In genomic region chr3:25572919-25573385, GRCh38 we compare ENCODE assay signal across 16 cellular contexts.
A peak's percentile ranks its signal among the peaks of the same experiment; 100 is the strongest.
DNase-seq lines count a peak whose midpoint lies in the region; ATAC-seq and TF ChIP-seq lines count a peak whose summit lies in the region.
"Had no signal": no experiment of that assay in that cellular context is flagged by ENCODE, and none has a peak within 500 bp of the region (broad histone marks: within the 10 kb centered on the region; RNA-seq: fewer than 3 reads in every experiment).

No MANE protein-coding gene starts in this region.

- H3K4me3 ChIP-seq in BJ (ENCODE audit: low read depth, low read length), result no peak overlapping the region
- peak overlapping the region; percentile 6; the same call in 1 of the 2 replicates for H3K4me3 ChIP-seq in SJSA1
- no peak overlapping the region for H3K4me3 ChIP-seq in esophagus muscularis mucosa
- H3K4me3 ChIP-seq: SK-N-MC had no signal

- no peak for TF ChIP-seq POLR2A in esophagus muscularis mucosa (IDR thresholded peaks at IDR 0.05; ENCODE audit: low read depth)

- H3K36me3 Mint-ChIP-seq in osteocyte (ENCODE audit: unreplicated experiment), result peaks cover 2% of the 10 kb centered on the region
- H3K36me3 Mint-ChIP-seq: CD4-positive, CD25-positive, alpha-beta regulatory T cell; natural killer cell treated with Interleukin-12 subunit alpha and Interleukin-12 subunit beta and Interleukin-15 and Interleukin-18, amount 100 ng/mL, for 72 hours had no signal

- H3K27ac ChIP-seq in SJSA1 (peak overlapping the region; percentile 86), esophagus muscularis mucosa (replicated peaks in 1 of 4) (peak overlapping the region; percentile 71 to 75 (median 73))
- H3K27ac ChIP-seq: SK-N-MC had no signal

- WGBS in esophagus muscularis mucosa, result 64% methylated on average over 14 of the region's 14 CpGs

- POLR2A ChIA-PET in BJ (lab: Charles Lee), result interaction anchor here (0.6 kb wide), 1 partner anchor 10 kb away, joined by 5 read pairs; no protein-coding TSS in a partner anchor

- ATAC-seq in HG03139 (IDR thresholded peaks at IDR 0.05; ENCODE audit: unreplicated experiment) (no peak), HG02798 (IDR thresholded peaks at IDR 0.05; ENCODE audit: poor library complexity, unreplicated experiment) (no peak)
- ATAC-seq: natural killer cell treated with Interleukin-12 subunit alpha and Interleukin-12 subunit beta and Interleukin-15 and Interleukin-18, amount 100 ng/mL, for 72 hours had no signal

- H3K9me3 ChIP-seq in SJSA1 (replicated peaks) (no peaks in the 10 kb centered on the region), esophagus muscularis mucosa (no peaks in the 10 kb centered on the region)

- no peaks in the 10 kb centered on the region for H3K9me3 Mint-ChIP-seq in osteocyte (ENCODE audit: unreplicated experiment)
- H3K9me3 Mint-ChIP-seq: natural killer cell treated with Interleukin-12 subunit alpha and Interleukin-12 subunit beta and Interleukin-15 and Interleukin-18, amount 100 ng/mL, for 72 hours; stimulated activated naive CD8-positive, alpha-beta T cell treated with anti-CD3 and anti-CD28 coated beads, Interleukin-15, Interleukin-2, amounts not matched to agents 100 ng/mL and 50 ng/mL, for 24 hours had no signal

- H3K4me1 ChIP-seq in SJSA1 (replicated peaks) (peaks cover 36% of the 10 kb centered on the region), esophagus muscularis mucosa (peaks cover 25 to 50% (median 40%) of the 10 kb centered on the region in 4 donors)

- intact Hi-C loops in esophagus muscularis mucosa (cut with DNase I), result no loop called here

- TF ChIP-seq CTCF in BJ (IDR thresholded peaks at IDR 0.05; ENCODE audit: insufficient read depth, low read depth, low read length), result no peak
- no peak for TF ChIP-seq CTCF in esophagus muscularis mucosa (IDR thresholded peaks at IDR 0.05)
- TF ChIP-seq CTCF in osteocyte (IDR thresholded peaks at IDR 0.05), result no peak

- peaks cover 60% of the 10 kb centered on the region for H3K4me1 Mint-ChIP-seq in osteocyte (ENCODE audit: unreplicated experiment)
- H3K4me1 Mint-ChIP-seq: CD4-positive, CD25-positive, alpha-beta regulatory T cell had no signal

- H3K27me3 Mint-ChIP-seq in osteocyte (ENCODE audit: unreplicated experiment), result no peaks in the 10 kb centered on the region
- H3K27me3 Mint-ChIP-seq: CD4-positive, CD25-positive, alpha-beta regulatory T cell had no signal

- CTCF ChIA-PET in BJ (lab: Yijun Ruan, JAX), result interaction anchor here (1.3 to 2.6 kb wide), 4 partner anchors 12 to 132 kb away, joined by 3 to 8 read pairs (median 4); no protein-coding TSS in a partner anchor

- H3K27ac Mint-ChIP-seq in osteocyte (ENCODE audit: unreplicated experiment), result peak overlapping the region; percentile 98
- H3K27ac Mint-ChIP-seq: CD4-positive, CD25-positive, alpha-beta regulatory T cell; natural killer cell treated with Interleukin-12 subunit alpha and Interleukin-12 subunit beta and Interleukin-15 and Interleukin-18, amount 100 ng/mL, for 72 hours; stimulated activated naive CD8-positive, alpha-beta T cell treated with anti-CD3 and anti-CD28 coated beads, Interleukin-15, Interleukin-2, amounts not matched to agents 100 ng/mL and 50 ng/mL, for 24 hours had no signal

- peak; percentile 50 for DNase-seq in BJ (ENCODE audit: low read depth)
- DNase-seq in SJSA1 (ENCODE audit: low read depth in 1 of 2, low spot score in 2 of 2), result peak; percentile 77 to 89
- DNase-seq in esophagus muscularis mucosa (ENCODE audit: extremely low spot score), result no peak
- no peak for DNase-seq in osteocyte (ENCODE audit: extremely low spot score, unreplicated experiment)
- DNase-seq in NCI-H748 (lab: John Stamatoyannopoulos, UW; ENCODE audit: unreplicated experiment), result no peak
- DNase-seq in DMS 273 treated with DMSO at 0.1 percent for 48 hours (lab: John Stamatoyannopoulos, UW), result no peak
- DNase-seq: activated CD4-positive, alpha-beta T cell treated with anti-CD3 and anti-CD28 coated beads for 1 hour; activated gamma-delta T cell treated with Interleukin-2 at 50 U/mL for 16 hours; CD4-positive, CD25-positive, alpha-beta regulatory T cell; effector memory CD4-positive, alpha-beta T cell; NCI-H446 treated with DMSO at 0.1 percent for 48 hours had no signal

- H3K27me3 ChIP-seq in BJ (ENCODE audit: control insufficient read depth, insufficient read depth, low read length) (no peaks in the 10 kb centered on the region), SJSA1 (replicated peaks) (no peaks in the 10 kb centered on the region), esophagus muscularis mucosa (no peaks in the 10 kb centered on the region)

- no peaks in the 10 kb centered on the region for H3K36me3 ChIP-seq in BJ (ENCODE audit: control insufficient read depth, insufficient read depth, low read length)
- peaks cover 11% of the 10 kb centered on the region for H3K36me3 ChIP-seq in SJSA1
- peaks cover 0 to 63% (median 23%) of the 10 kb centered on the region in 4 donors for H3K36me3 ChIP-seq in esophagus muscularis mucosa

- H3K4me3 Mint-ChIP-seq in osteocyte (ENCODE audit: unreplicated experiment), result peak overlapping the region; percentile 11
- H3K4me3 Mint-ChIP-seq: CD4-positive, CD25-positive, alpha-beta regulatory T cell; natural killer cell treated with Interleukin-12 subunit alpha and Interleukin-12 subunit beta and Interleukin-15 and Interleukin-18, amount 100 ng/mL, for 72 hours; stimulated activated naive CD8-positive, alpha-beta T cell treated with anti-CD3 and anti-CD28 coated beads, Interleukin-15, Interleukin-2, amounts not matched to agents 100 ng/mL and 50 ng/mL, for 24 hours had no signal

- TF ChIP-seq EP300 in esophagus muscularis mucosa (IDR thresholded peaks at IDR 0.05), result no peak

Comparison
In these comparisons a context has a peak if more than half of its experiments do, and no peak if none do; other contexts are left out.
1. DNase-seq: peak in BJ (single experiment) and SJSA1 (2 of 2); none in esophagus muscularis mucosa (single experiment), osteocyte (single experiment), NCI-H748 (single experiment) and DMS 273 treated with DMSO at 0.1 percent for 48 hours (single experiment).